ENCODE assay signal across 1 cellular context in genomic region chr4:101104264-101105052, GRCh38.
TF ChIP-seq lines count a peak whose summit lies in the region.

No MANE protein-coding gene starts in this region.

TF ChIP-seq in HCT116, 20 proteins besides CTCF, POLR2A, EP300 and RAD21 (continued from another document):
- TF ChIP-seq ZBTB33 (IDR thresholded peaks at IDR 0.05; ENCODE audit: extremely low read depth, insufficient replicate concordance, low read length) (peak; percentile 49), YY1 (IDR thresholded peaks at IDR 0.05; ENCODE audit: extremely low read depth, insufficient replicate concordance, low read depth, low read length) (no peak), SP1 (IDR thresholded peaks at IDR 0.05; ENCODE audit: low read depth) (peak; percentile 55), CEBPB (IDR thresholded peaks at IDR 0.05; ENCODE audit: low read depth) (peak; percentile 70), REST (IDR thresholded peaks at IDR 0.05; ENCODE audit: low read depth) (no peak)
